In genomic region chr9:136197372-136197875, GRCh38 we compare ENCODE assay signal across 28 cellular contexts. TPM values are rescaled to one million over a fixed set of nuclear protein-coding genes. Genes with fewer than 3 reads are reported as not detected.
DNase-seq lines count a peak whose midpoint lies in the region; ATAC-seq, FAIRE-seq and TF ChIP-seq lines count a peak whose summit lies in the region.
"Had no signal": no experiment of that assay in that cellular context is flagged by ENCODE, and none has a peak within 500 bp of the region (broad histone marks: within the 10 kb centered on the region; RNA-seq: fewer than 3 reads in every experiment).

No MANE protein-coding gene starts in this region.

- dilution Hi-C loops in endothelial cell of umbilical vein (cut with MboI; ENCODE audit: extremely low pct_ligation_motif_present, low sequenced_read_pairs): no loop called here

- H3K4me1 ChIP-seq in GM23338 (ENCODE audit: insufficient read depth) (peaks cover 20% of the 10 kb centered on the region), Karpas-422 (ENCODE audit: low read length) (peaks cover 23% of the 10 kb centered on the region), endothelial cell of umbilical vein (ENCODE audit: control insufficient read depth, extremely low read depth, insufficient read depth, low read length) (no peaks in the 10 kb centered on the region), esophagus muscularis mucosa (peaks cover 2 to 48% (median 28%) of the 10 kb centered on the region in 4 donors)

- no peaks in the 10 kb centered on the region for H3K9me2 ChIP-seq in GM23338 (ENCODE audit: insufficient read depth)
- no peaks in the 10 kb centered on the region for H3K9me2 ChIP-seq in Karpas-422 (replicated peaks; ENCODE audit: insufficient read depth, low read length)

- H3K27me3 Mint-ChIP-seq in GM23338 (ENCODE audit: insufficient read depth, low read depth, poor library complexity): peaks cover 90% of the 10 kb centered on the region

- H3K9me1 ChIP-seq in endothelial cell of umbilical vein (replicated peaks; ENCODE audit: control insufficient read depth, extremely low read depth, insufficient read depth, low read length): no peaks in the 10 kb centered on the region

- no peaks in the 10 kb centered on the region; the same call in 1 of the 2 replicates for H3F3A ChIP-seq in GM23338 (replicated peaks; ENCODE audit: low read depth)

- no peak overlapping the region for H3K27ac ChIP-seq in GM23338 (ENCODE audit: low read depth)
- H3K27ac ChIP-seq in Karpas-422 (ENCODE audit: low read length): no peak overlapping the region
- H3K27ac ChIP-seq in endothelial cell of umbilical vein (ENCODE audit: insufficient read depth, low read depth, low read length): no peak overlapping the region
- no peak overlapping the region for H3K27ac ChIP-seq in esophagus muscularis mucosa (replicated peaks in 1 of 4)
- H3K27ac ChIP-seq: A549, C4-2B, KMS-11 had no signal

- DNase-seq in GM23338 (ENCODE audit: low spot score) (peak; percentile 34), Karpas-422 (no peak), endothelial cell of umbilical vein (ENCODE audit: low read depth, low spot score) (no peak), esophagus muscularis mucosa (ENCODE audit: extremely low spot score) (no peak), SW480 (ENCODE audit: low spot score) (no peak), NCI-H1105 (lab: John Stamatoyannopoulos, UW) (no peak)
- DNase-seq: AML-193; CD8-positive, alpha-beta memory T cell; DMS 273 treated with DMSO at 0.1 percent for 48 hours; DMS79; GF-D8; IMR-90; NCI-H1048; NCI-H187 treated with DMSO at 0.1 percent for 48 hours; NCI-H2107; NCI-H524; NCI-H774; NK-92 treated with Interleukin-12 subunit alpha and Interleukin-12 subunit beta, amount 100 ng/mL, for 24 hours; SHP77; T-helper 1 cell had no signal

- TF ChIP-seq POLR2A in endothelial cell of umbilical vein (IDR thresholded peaks at IDR 0.05; ENCODE audit: low read depth, low read length) (no peak), esophagus muscularis mucosa (IDR thresholded peaks at IDR 0.05; ENCODE audit: low read depth) (no peak)

- no TSS peak for BruUV-seq in endothelial cell of umbilical vein (replicated peaks; lab: Mats Ljungman, UMichigan)

- no peaks in the 10 kb centered on the region for H3K36me3 Mint-ChIP-seq in GM23338 (ENCODE audit: low read depth)
- H3K36me3 Mint-ChIP-seq: CD8-positive, alpha-beta memory T cell had no signal

- no peak overlapping the region for H3K27ac Mint-ChIP-seq in GM23338

- H3K4me2 ChIP-seq in GM23338 (peak overlapping the region; percentile 75), Karpas-422 (ENCODE audit: low read depth, low read length, poor library complexity, severe bottlenecking) (peak overlapping the region; percentile 69), endothelial cell of umbilical vein (ENCODE audit: insufficient read depth, low read length) (no peak overlapping the region)
- H3K4me2 ChIP-seq: KMS-11 had no signal

- peaks cover 18% of the 10 kb centered on the region for H3K4me1 Mint-ChIP-seq in GM23338

- peaks cover 6% of the 10 kb centered on the region for H4K20me1 ChIP-seq in GM23338 (replicated peaks; ENCODE audit: insufficient read depth)
- peaks cover 6% of the 10 kb centered on the region; the same call in 1 of the 2 replicates for H4K20me1 ChIP-seq in Karpas-422 (ENCODE audit: insufficient read depth, low read depth, low read length)
- H4K20me1 ChIP-seq in endothelial cell of umbilical vein (replicated peaks; ENCODE audit: control insufficient read depth, extremely low read depth, insufficient read depth, low read length): no peaks in the 10 kb centered on the region

- no peaks in the 10 kb centered on the region for H3K9me3 Mint-ChIP-seq in GM23338
- H3K9me3 Mint-ChIP-seq: CD8-positive, alpha-beta memory T cell had no signal

- H3K36me3 ChIP-seq in GM23338 (ENCODE audit: insufficient read depth) (no peaks in the 10 kb centered on the region), Karpas-422 (ENCODE audit: insufficient read depth, low read length) (no peaks in the 10 kb centered on the region), endothelial cell of umbilical vein (ENCODE audit: control insufficient read depth in 2 of 2, extremely low read depth in 1 of 2, insufficient read depth in 2 of 2, low read length in 2 of 2) (no peaks in the 10 kb centered on the region), esophagus muscularis mucosa (no peaks in the 10 kb centered on the region)

- FAIRE-seq in endothelial cell of umbilical vein (lab: Jason Lieb, UNC): no peak
- FAIRE-seq: A549, GM12891 had no signal

- H3K4me3 ChIP-seq in GM23338 (peak overlapping the region; percentile 47), Karpas-422 (ENCODE audit: low read length) (peak overlapping the region; percentile 31; the same call in 1 of the 2 replicates), endothelial cell of umbilical vein (replicated peaks in 1 of 3; ENCODE audit: insufficient read depth in 1 of 3, low read depth in 1 of 3, low read length in 3 of 3) (no peak overlapping the region), esophagus muscularis mucosa (no peak overlapping the region)

- intact Hi-C loops in endothelial cell of umbilical vein (cut with micrococcal nuclease) (no loop called here), esophagus muscularis mucosa (cut with DNase I) (no loop called here)

- ATAC-seq in GM23338: peak; percentile 3
- no peak for ATAC-seq in GM21360 (IDR thresholded peaks at IDR 0.05; ENCODE audit: unreplicated experiment)
- ATAC-seq: A549 had no signal

- H3K79me2 ChIP-seq in GM23338 (replicated peaks; ENCODE audit: insufficient read depth) (no peaks in the 10 kb centered on the region), Karpas-422 (ENCODE audit: low read length) (no peaks in the 10 kb centered on the region), endothelial cell of umbilical vein (ENCODE audit: control insufficient read depth, insufficient read depth, low read length) (no peaks in the 10 kb centered on the region)

- CTCF ChIA-PET in endothelial cell of umbilical vein (lab: Charles Lee): no interaction called here

- H3K9ac ChIP-seq in Karpas-422 (ENCODE audit: low read length): peak overlapping the region; percentile 12; the same call in 1 of the 2 replicates
- no peak overlapping the region for H3K9ac ChIP-seq in endothelial cell of umbilical vein (replicated peaks; ENCODE audit: extremely low read depth, insufficient read depth, low read length)
- H3K9ac ChIP-seq: KMS-11 had no signal

- no peaks in the 10 kb centered on the region for H3K9me3 ChIP-seq in Karpas-422 (ENCODE audit: low read length)
- H3K9me3 ChIP-seq in endothelial cell of umbilical vein (replicated peaks; ENCODE audit: control insufficient read depth, insufficient read depth, low read length): no peaks in the 10 kb centered on the region
- no peaks in the 10 kb centered on the region for H3K9me3 ChIP-seq in esophagus muscularis mucosa
- H3K9me3 ChIP-seq: A549 had no signal

- no peak for TF ChIP-seq EP300 in esophagus muscularis mucosa (IDR thresholded peaks at IDR 0.05)

- POLR2A ChIA-PET in endothelial cell of umbilical vein (lab: Charles Lee): no interaction called here

- 6% methylated on average over 6 of the region's 23 CpGs for WGBS in esophagus muscularis mucosa

- H2AFZ ChIP-seq in GM23338 (no peak overlapping the region), Karpas-422 (ENCODE audit: low read length) (no peak overlapping the region), endothelial cell of umbilical vein (ENCODE audit: low read depth, low read length) (no peak overlapping the region)

- H3K27me3 ChIP-seq in GM23338 (ENCODE audit: insufficient read depth) (peaks cover 100% of the 10 kb centered on the region), Karpas-422 (ENCODE audit: low read length) (no peaks in the 10 kb centered on the region), endothelial cell of umbilical vein (ENCODE audit: control insufficient read depth in 2 of 2, insufficient read depth in 2 of 2, low read length in 2 of 2) (peaks cover 69 to 89% of the 10 kb centered on the region in 2 experiments), esophagus muscularis mucosa (peaks cover 3 to 100% (median 92%) of the 10 kb centered on the region in 4 donors)

- H3K4me3 Mint-ChIP-seq in GM23338: 0 out of 3 replicates have a peak overlapping the region, but pooled peaks have one; percentile 43

- TF ChIP-seq CTCF in GM23338 (conservative IDR thresholded peaks at IDR 0.05; ENCODE audit: low read depth in 2 of 2) (no peak), endothelial cell of umbilical vein (IDR thresholded peaks at IDR 0.05; ENCODE audit: extremely low read depth in 1 of 2, insufficient read depth in 1 of 2, low read depth in 1 of 2, low read length in 2 of 2) (no peak), esophagus muscularis mucosa (IDR thresholded peaks at IDR 0.05) (no peak)

TF ChIP-seq in endothelial cell of umbilical vein, 7 proteins besides CTCF, POLR2A, EP300 and RAD21 (continues in another document):
- no peak for TF ChIP-seq MYC (IDR thresholded peaks at IDR 0.05; ENCODE audit: low read depth, low read length)

RNA-seq across cellular contexts. Expression of gene LHX3, which starts 7.5 kb away (rescaled TPM):
- not detected in 2 replicates for total RNA-seq in GM23338 (2014; rRNA removed; shearing (Covaris generic))
- polyA plus RNA-seq in GM23338 (2016; fragmentation: Nextera tagmentation; extraction: Ambion mirVana): 0.08 TPM in 1 of 2 replicates, not detected in the other
- not detected in 2 replicates for total RNA-seq in Karpas-422 (2014; rRNA removed; shearing (Covaris generic); ENCODE audit: low replicate concordance)
- not detected in 2 replicates for total RNA-seq in endothelial cell of umbilical vein
- polyA plus RNA-seq in endothelial cell of umbilical vein: not detected in 2 replicates
- polyA plus RNA-seq in endothelial cell of umbilical vein (2011; cell fraction: cytosol; rRNA removed): not detected in 2 replicates
- polyA plus RNA-seq in endothelial cell of umbilical vein (2011; cell fraction: nucleus; rRNA removed): not detected in 2 replicates
- not detected in 2 replicates for polyA plus RNA-seq in endothelial cell of umbilical vein (2012)
- not detected in 2 replicates for polyA minus RNA-seq in endothelial cell of umbilical vein
- not detected for polyA minus RNA-seq in endothelial cell of umbilical vein (2011; cell fraction: cytosol; rRNA and poly(A)+ RNA removed)
- polyA minus RNA-seq in endothelial cell of umbilical vein (2011; cell fraction: nucleus; rRNA and poly(A)+ RNA removed): not detected in 2 replicates
- total RNA-seq in esophagus muscularis mucosa: not detected
- total RNA-seq: CD8-positive, alpha-beta memory T cell; H4; HT1080; IMR-90; SK-MEL-5 had no signal
- polyA plus RNA-seq: CD8-positive, alpha-beta memory T cell; IMR-90 had no signal

RNA-seq across cellular contexts. Expression of gene QSOX2, which starts 48.2 kb away (rescaled TPM):
- 25.5 and 29.2 TPM in 2 replicates for total RNA-seq in GM23338 (2014; rRNA removed; shearing (Covaris generic))
- 9.2 and 10.5 TPM in 2 replicates for polyA plus RNA-seq in GM23338 (2016; fragmentation: Nextera tagmentation; extraction: Ambion mirVana)
- 11.3 and 18.9 TPM in 2 replicates for total RNA-seq in Karpas-422 (2014; rRNA removed; shearing (Covaris generic); ENCODE audit: low replicate concordance)
- total RNA-seq in endothelial cell of umbilical vein: 20.9 and 23.4 TPM in 2 replicates
- 14.5 and 16.4 TPM in 2 replicates for polyA plus RNA-seq in endothelial cell of umbilical vein
- 13.2 and 14.8 TPM in 2 replicates for polyA plus RNA-seq in endothelial cell of umbilical vein (2011; cell fraction: cytosol; rRNA removed)
- 23.5 and 30.8 TPM in 2 replicates for polyA plus RNA-seq in endothelial cell of umbilical vein (2011; cell fraction: nucleus; rRNA removed)
- 20.1 and 20.3 TPM in 2 replicates for polyA plus RNA-seq in endothelial cell of umbilical vein (2012)
- 15.2 and 21.4 TPM in 2 replicates for polyA minus RNA-seq in endothelial cell of umbilical vein
- polyA minus RNA-seq in endothelial cell of umbilical vein (2011; cell fraction: cytosol; rRNA and poly(A)+ RNA removed): 17.3 TPM
- 7.2 and 7.8 TPM in 2 replicates for polyA minus RNA-seq in endothelial cell of umbilical vein (2011; cell fraction: nucleus; rRNA and poly(A)+ RNA removed)
- 1 to 10 TPM; 5.4 to 7.6 (median 6.3) TPM for total RNA-seq in esophagus muscularis mucosa

Comparison
In these comparisons a context has a peak if more than half of its experiments do, and no peak if none do; other contexts are left out.
1. H3K4me3 ChIP-seq: peak in GM23338 (single experiment) and Karpas-422 (single experiment); none in endothelial cell of umbilical vein (0 of 3) and esophagus muscularis mucosa (0 of 4).